In genomic region chr4:106806158-106806797, GRCh38 we compare ENCODE assay signal across 17 cellular contexts.
"Had no signal": no experiment of that assay in that cellular context is flagged by ENCODE, and none has a peak within 500 bp of the region (broad histone marks: within the 10 kb centered on the region; RNA-seq: fewer than 3 reads in every experiment).

No MANE protein-coding gene starts in this region.

- ATAC-seq: activated CD4-positive, alpha-beta T cell treated with anti-CD3 and anti-CD28 coated beads for 36 hours; body of pancreas had no signal

- H3K4me3 ChIP-seq: adrenal gland, body of pancreas, right atrium auricular region, skin epidermis, transverse colon had no signal

- H3K27ac ChIP-seq: adrenal gland, body of pancreas, right atrium auricular region, skin epidermis, transverse colon had no signal

- H3K36me3 ChIP-seq: adrenal gland, right atrium auricular region, transverse colon had no signal

- H3K27me3 ChIP-seq: adrenal gland, body of pancreas, right atrium auricular region, transverse colon had no signal

- DNase-seq: activated CD4-positive, alpha-beta memory T cell treated with anti-CD3 and anti-CD28 coated beads, Interleukin-2, amount 10 ng/mL, durations not matched to agents 7 days and 5 days; activated CD4-positive, alpha-beta T cell treated with anti-CD3 and anti-CD28 coated beads for 36 hours; activated effector memory CD4-positive, alpha-beta T cell treated with Interleukin-2 at 50 U/mL for 16 hours; activated T-cell treated with anti-CD3 and anti-CD28 coated beads, Interleukin-2, amount 50 U/mL, for 24 hours; adrenal gland; body of pancreas; cortex of kidney; effector CD4-positive, alpha-beta T cell; foreskin melanocyte; nephron progenitor cell; stimulated activated CD4-positive, alpha-beta T cell treated with anti-CD3 and anti-CD28 coated beads, Interleukin-4, amount 100 ng/mL, for 4 hours; stimulated activated CD8-positive, alpha-beta memory T cell treated with anti-CD3 and anti-CD28 coated beads, Interleukin-4, amount 100 ng/mL, for 48 hours; stimulated activated naive CD4-positive, alpha-beta T cell treated with Interleukin-2 at 50 U/mL for 16 hours; T-helper 2 cell; transverse colon had no signal

- H3K9me3 ChIP-seq: adrenal gland, body of pancreas, right atrium auricular region, transverse colon had no signal

- H3K4me1 ChIP-seq: adrenal gland, body of pancreas, right atrium auricular region had no signal
